13 cellular contexts compared by ENCODE assay signal in the genomic region with DNA sequence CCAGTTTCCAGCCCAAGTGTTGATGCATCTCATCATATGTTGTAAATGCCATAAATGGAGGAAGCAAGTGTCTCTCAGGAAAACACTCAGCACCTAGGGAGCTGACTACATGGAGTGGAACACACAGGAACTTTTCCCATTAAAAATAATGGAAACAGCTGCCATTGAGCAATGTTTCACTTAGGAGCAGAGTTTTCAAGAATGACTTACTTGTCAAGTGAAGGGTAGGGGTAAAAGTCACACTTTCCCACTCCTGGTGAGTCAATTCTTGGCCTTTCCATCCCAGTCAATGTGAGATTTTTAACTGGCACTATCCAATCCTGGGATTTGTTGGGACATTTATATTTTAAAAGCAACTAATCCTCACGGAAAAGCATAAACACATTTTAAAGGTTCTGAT.
A peak's percentile ranks its signal among the peaks of the same experiment; 100 is the strongest.
DNase-seq lines count a peak whose midpoint lies in the region; ATAC-seq and TF ChIP-seq lines count a peak whose summit lies in the region.
"Had no signal": no experiment of that assay in that cellular context is flagged by ENCODE, and none has a peak within 500 bp of the region (broad histone marks: within the 10 kb centered on the region; RNA-seq: fewer than 3 reads in every experiment).

No MANE protein-coding gene starts in this region.

- H3K4me1 ChIP-seq in right cardiac atrium (ENCODE audit: control insufficient read depth, insufficient read depth, low read length), result no peaks in the 10 kb centered on the region
- H3K4me1 ChIP-seq: BLaER1 had no signal

- in situ Hi-C loops in SK-MEL-5 (cut with HindIII; ENCODE audit: low pct_unique_long_range_greater_than_20kb, low sequenced_read_pairs), result no loop called here

- no peaks in the 10 kb centered on the region for H3K9me3 ChIP-seq in right cardiac atrium (ENCODE audit: control insufficient read depth, low read length)
- H3K9me3 ChIP-seq: BLaER1 had no signal

- DNase-seq in AG10803 (ENCODE audit: low read depth), result peak; percentile 33
- peak; percentile 4 for DNase-seq in SK-MEL-5 (ENCODE audit: low read depth, low spot score)
- DNase-seq in fibroblast of peridontal ligament (ENCODE audit: extremely low read depth), result peak; percentile 16
- peak; percentile 49 for DNase-seq in renal cortical epithelial cell (ENCODE audit: low read depth)
- DNase-seq in effector CD4-positive, alpha-beta T cell, result no peak
- no peak for DNase-seq in NCI-H69 (lab: John Stamatoyannopoulos, UW)
- DNase-seq in NCI-H2081 (lab: John Stamatoyannopoulos, UW), result no peak
- no peak for DNase-seq in right cardiac atrium
- DNase-seq: AML-193; CD8-positive, alpha-beta memory T cell had no signal

- no peaks in the 10 kb centered on the region for H3K27me3 ChIP-seq in right cardiac atrium (ENCODE audit: control insufficient read depth, insufficient read depth)
- H3K27me3 ChIP-seq: BLaER1 had no signal

- no peak overlapping the region for H3K27ac ChIP-seq in right cardiac atrium (ENCODE audit: low read length)
- H3K27ac ChIP-seq: 22Rv1, BLaER1 had no signal

- intact Hi-C loops in right cardiac atrium (cut with DNase I), result loop anchor here in 2 of 4 donors (10.0 kb wide), 2 partner anchors 120 to 490 kb away; partner anchors contain the start of gene CEP85L (in 1 of the 2)

- H3K4me3 ChIP-seq in AG10803 (ENCODE audit: low read length) (no peak overlapping the region), right cardiac atrium (ENCODE audit: low read length) (no peak overlapping the region)
- H3K4me3 ChIP-seq: BLaER1 had no signal

- no peak for TF ChIP-seq CTCF in AG10803 (conservative IDR thresholded peaks at IDR 0.05; ENCODE audit: low read length)

- ATAC-seq in right cardiac atrium, result no peak
- ATAC-seq: HCT116 had no signal

- WGBS in right cardiac atrium, result 95% methylated on average over 1 of the region's 1 CpG

Comparison
In these comparisons a context has a peak if more than half of its experiments do, and no peak if none do; other contexts are left out.
1. DNase-seq: peak in AG10803 (single experiment), SK-MEL-5 (single experiment), fibroblast of peridontal ligament (single experiment) and renal cortical epithelial cell (single experiment); none in effector CD4-positive, alpha-beta T cell (single experiment), NCI-H69 (single experiment), NCI-H2081 (0 of 2) and right cardiac atrium (0 of 3).